ENCODE assay signal across 11 cellular contexts in the genomic region with DNA sequence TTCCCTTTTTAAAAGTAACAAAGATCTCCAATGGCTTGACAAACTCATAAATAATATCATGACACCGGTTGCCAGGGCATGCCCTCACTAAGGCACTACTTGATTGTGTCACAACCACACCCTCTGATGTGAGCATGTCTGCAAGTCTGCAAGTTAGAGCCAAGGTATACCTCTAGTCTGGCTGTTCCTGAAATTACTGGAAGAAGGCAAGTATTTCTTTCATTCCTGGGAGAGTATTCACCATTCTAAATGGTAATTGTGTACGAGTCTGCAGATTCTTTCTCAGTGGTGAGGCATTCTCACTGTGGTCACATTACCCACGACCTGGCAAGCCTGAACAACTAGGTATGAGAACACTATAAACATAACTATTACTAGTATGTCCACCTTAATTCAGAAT. TPM values are rescaled to one million over a fixed set of nuclear protein-coding genes. Genes with fewer than 3 reads are reported as not detected.
DNase-seq lines count a peak whose midpoint lies in the region; ATAC-seq and TF ChIP-seq lines count a peak whose summit lies in the region.
"Had no signal": no experiment of that assay in that cellular context is flagged by ENCODE, and none has a peak within 500 bp of the region (broad histone marks: within the 10 kb centered on the region; RNA-seq: fewer than 3 reads in every experiment).

No MANE protein-coding gene starts in this region.

- peaks cover 3% of the 10 kb centered on the region for H3K4me1 Mint-ChIP-seq in WTC11

- no peak for TF ChIP-seq POLR2A in vagina (IDR thresholded peaks at IDR 0.05)

- WGBS in aorta, 2 donors: 28 to 40% methylated on average over 3 of the region's 3 CpGs

- H3K4me3 ChIP-seq in vagina: no peak overlapping the region
- H3K4me3 ChIP-seq in aorta (ENCODE audit: low read length in 2 of 2): no peak overlapping the region

- intact Hi-C loops in Right ventricle myocardium inferior (cut with DNase I) (no loop called here), cardiac septum (cut with DNase I) (no loop called here), vagina (cut with DNase I) (no loop called here), aorta (cut with DNase I) (no loop called here)

- peaks cover 42% of the 10 kb centered on the region for H3K36me3 Mint-ChIP-seq in WTC11

- peaks cover 0 to 19% of the 10 kb centered on the region in 2 donors for H3K36me3 ChIP-seq in vagina
- H3K36me3 ChIP-seq in aorta (ENCODE audit: control insufficient read depth in 1 of 2, insufficient read depth in 2 of 2, low read length in 1 of 2): no peaks in the 10 kb centered on the region

- H3K4me1 ChIP-seq in vagina: peaks cover 37% of the 10 kb centered on the region
- H3K4me1 ChIP-seq in aorta (ENCODE audit: control insufficient read depth in 1 of 2, insufficient read depth in 2 of 2, low read length in 2 of 2): peaks cover 2 to 7% of the 10 kb centered on the region in 2 donors
- H3K4me1 ChIP-seq: BE2C had no signal

- H3K4me3 Mint-ChIP-seq in WTC11: no peak overlapping the region
- H3K4me3 Mint-ChIP-seq: activated T-cell treated with anti-CD3 and anti-CD28 coated beads, Interleukin-2, amount 50 U/mL, for 4 hours had no signal

- POLR2A ChIA-PET in WTC11 (lab: Charles Lee): no interaction called here

- peaks cover 10% of the 10 kb centered on the region for H3K9me3 Mint-ChIP-seq in WTC11

- H3K9me3 ChIP-seq in vagina (no peaks in the 10 kb centered on the region), aorta (ENCODE audit: control insufficient read depth, low read length) (no peaks in the 10 kb centered on the region)
- H3K9me3 ChIP-seq: BE2C had no signal

- H3K27ac ChIP-seq in vagina (peak overlapping the region; percentile 64), aorta (ENCODE audit: low read depth in 1 of 2, low read length in 2 of 2) (peak overlapping the region in 1 of 2 donors; percentile 3)

- H3K27me3 ChIP-seq in vagina (no peaks in the 10 kb centered on the region), aorta (ENCODE audit: control insufficient read depth in 1 of 2, insufficient read depth in 2 of 2, low read length in 1 of 2) (no peaks in the 10 kb centered on the region)
- H3K27me3 ChIP-seq: BE2C had no signal

- CTCF ChIA-PET in WTC11 (lab: Charles Lee): no interaction called here

- ATAC-seq in Right ventricle myocardium inferior (peak; percentile 37), WTC11 (no peak), aorta (ENCODE audit: low FRiP score) (no peak)
- ATAC-seq: activated T-cell treated with anti-CD3 and anti-CD28 coated beads, Interleukin-2, amount 50 U/mL, for 4 hours had no signal

- no peaks in the 10 kb centered on the region for H3K27me3 Mint-ChIP-seq in WTC11 (ENCODE audit: low read depth)

- TF ChIP-seq CTCF in vagina (IDR thresholded peaks at IDR 0.05) (no peak), WTC11 (IDR thresholded peaks at IDR 0.05) (no peak)

- DNase-seq in Right ventricle myocardium inferior (ENCODE audit: missing footprints) (no peak), cardiac septum (ENCODE audit: low spot score) (no peak), amniotic epithelial cell (ENCODE audit: low read depth) (peak; percentile 87), islet precursor cell (peak; percentile 68), vagina (ENCODE audit: extremely low spot score in 2 of 2) (no peak), WTC11 (ENCODE audit: low spot score) (no peak), dermis blood vessel endothelial cell (no peak), aorta (no peak)
- DNase-seq: activated T-cell treated with anti-CD3 and anti-CD28 coated beads, Interleukin-2, amount 50 U/mL, for 4 hours; BE2C; Karpas-422 had no signal

- H3K27ac Mint-ChIP-seq in WTC11: no peak overlapping the region

TF ChIP-seq in WTC11, 78 proteins besides CTCF, POLR2A, EP300 and RAD21:
- TF ChIP-seq NR2C2 (CRISPR knock-in tag; IDR thresholded peaks at IDR 0.05) (no peak), GABPB1 (CRISPR knock-in tag; IDR thresholded peaks at IDR 0.05) (no peak)

RNA-seq across cellular contexts. Expression of a gene that starts 25.7 kb away (rescaled TPM):
- total RNA-seq in Right ventricle myocardium inferior (10.4 TPM), cardiac septum (not detected), vagina (not detected), WTC11 (2021) (not detected in 3 replicates), dermis blood vessel endothelial cell (under 0.01 TPM in 1 of 2 replicates, not detected in the other), aorta (not detected)
- not detected for polyA plus RNA-seq in aorta
- total RNA-seq: activated T-cell treated with anti-CD3 and anti-CD28 coated beads, Interleukin-2, amount 50 U/mL, for 4 hours had no signal

Comparison
In these comparisons a context has a peak if more than half of its experiments do, and no peak if none do; other contexts are left out.
1. DNase-seq: peak in amniotic epithelial cell (single experiment) and islet precursor cell (single experiment); none in Right ventricle myocardium inferior (single experiment), cardiac septum (single experiment), vagina (0 of 2), WTC11 (single experiment), dermis blood vessel endothelial cell (single experiment) and aorta (0 of 2).